18 cellular contexts compared by ENCODE assay signal in the genomic region with DNA sequence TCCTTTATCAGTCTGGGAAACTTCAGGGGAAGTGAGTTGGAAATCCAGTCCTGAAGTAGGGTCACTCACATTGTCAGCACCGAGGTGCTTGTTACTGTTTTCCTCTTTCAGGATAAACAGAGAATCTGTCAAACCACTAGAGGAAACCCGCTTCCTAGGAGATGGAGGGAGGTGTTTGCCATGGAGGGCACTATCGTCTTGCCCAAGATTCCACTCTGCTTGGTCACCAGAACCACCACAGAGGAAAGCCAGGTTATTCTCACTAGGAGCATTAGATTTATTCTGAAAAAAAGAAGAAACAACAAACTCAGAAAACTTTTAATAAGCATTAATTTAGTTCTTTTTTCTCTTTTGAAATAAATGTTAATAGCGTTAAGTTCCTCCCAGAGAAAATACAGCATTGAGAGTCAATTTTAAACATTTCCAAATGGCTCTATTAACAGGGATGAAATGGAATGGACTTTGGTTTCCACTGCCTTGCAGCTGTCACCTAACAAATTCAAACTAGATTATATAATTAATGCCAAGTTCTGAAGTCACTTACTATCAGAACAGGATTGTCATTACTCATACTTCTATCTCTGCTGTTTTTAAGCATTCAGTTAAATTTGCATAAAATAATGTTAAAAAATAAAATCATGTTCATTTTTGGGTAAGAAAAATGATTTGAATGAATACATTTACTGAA.
DNase-seq lines count a peak whose midpoint lies in the region; ATAC-seq, FAIRE-seq and TF ChIP-seq lines count a peak whose summit lies in the region.
"Had no signal": no experiment of that assay in that cellular context is flagged by ENCODE, and none has a peak within 500 bp of the region (broad histone marks: within the 10 kb centered on the region; RNA-seq: fewer than 3 reads in every experiment).

No MANE protein-coding gene starts in this region.

- DNase-seq in D721Med (ENCODE audit: insufficient read length, low spot score) (no peak), LHCN-M2 (ENCODE audit: low read depth) (peak; percentile 44), left lobe of liver (ENCODE audit: low spot score) (no peak), small intestine (peak; percentile 8), T-helper 1 cell (no peak), OCI-M1 (lab: John Stamatoyannopoulos, UW) (no peak)
- DNase-seq in activated naive CD4-positive, alpha-beta T cell treated with Interleukin-2 at 50 U/mL for 16 hours = no peak
- DNase-seq: 8988T; CD4-positive, alpha-beta memory T cell; DMS79 treated with DMSO at 0.1 percent for 48 hours; EL; HCEC 1CT; IMR-90 had no signal

- H3K4me3 ChIP-seq in small intestine (ENCODE audit: low read depth in 1 of 2, low read length in 2 of 2) = no peak overlapping the region
- H3K4me3 ChIP-seq: BLaER1, GM23338 had no signal

- no peaks in the 10 kb centered on the region for H3K9me3 ChIP-seq in small intestine (ENCODE audit: control insufficient read depth, low read depth)
- H3K9me3 ChIP-seq: BLaER1 had no signal

- H3K36me3 ChIP-seq in small intestine (ENCODE audit: control insufficient read depth in 2 of 2, insufficient read depth in 2 of 2, low read length in 2 of 2) = peaks cover 0 to 7% of the 10 kb centered on the region in 2 donors

- FAIRE-seq in D721Med (lab: Jason Lieb, UNC) (peak; percentile 55), small intestine (lab: Jason Lieb, UNC) (no peak)
- FAIRE-seq: GM12891, GM19239, H54 had no signal

- H3K4me1 ChIP-seq in small intestine (ENCODE audit: control insufficient read depth in 2 of 2, insufficient read depth in 1 of 2, low read depth in 1 of 2, low read length in 1 of 2) = no peaks in the 10 kb centered on the region
- H3K4me1 ChIP-seq: BLaER1 had no signal

- no peak overlapping the region for H3K27ac ChIP-seq in small intestine (ENCODE audit: low read depth in 1 of 2, low read length in 1 of 2)
- H3K27ac ChIP-seq: BLaER1 had no signal

- ATAC-seq in left lobe of liver = peak; percentile 72
- ATAC-seq: GM23338 had no signal

- H3K27me3 ChIP-seq in small intestine (ENCODE audit: control insufficient read depth in 2 of 2, insufficient read depth in 2 of 2, low read length in 2 of 2) = no peaks in the 10 kb centered on the region
- H3K27me3 ChIP-seq: BLaER1 had no signal

- WGBS in small intestine, 3 donors = 81 to 95% (median 88%) methylated on average over 4 of the region's 4 CpGs

- no peak for TF ChIP-seq CTCF in D721Med (IDR thresholded peaks at IDR 0.05; ENCODE audit: insufficient read depth, missing control alignments)

Comparison
In these comparisons a context has a peak if more than half of its experiments do, and no peak if none do; other contexts are left out.
1. DNase-seq: peak in LHCN-M2 (single experiment) and small intestine (single experiment); none in D721Med (single experiment), left lobe of liver (single experiment), T-helper 1 cell (0 of 5), activated naive CD4-positive, alpha-beta T cell treated with Interleukin-2 at 50 U/mL for 16 hours (single experiment) and OCI-M1 (single experiment).